In the genomic region with DNA sequence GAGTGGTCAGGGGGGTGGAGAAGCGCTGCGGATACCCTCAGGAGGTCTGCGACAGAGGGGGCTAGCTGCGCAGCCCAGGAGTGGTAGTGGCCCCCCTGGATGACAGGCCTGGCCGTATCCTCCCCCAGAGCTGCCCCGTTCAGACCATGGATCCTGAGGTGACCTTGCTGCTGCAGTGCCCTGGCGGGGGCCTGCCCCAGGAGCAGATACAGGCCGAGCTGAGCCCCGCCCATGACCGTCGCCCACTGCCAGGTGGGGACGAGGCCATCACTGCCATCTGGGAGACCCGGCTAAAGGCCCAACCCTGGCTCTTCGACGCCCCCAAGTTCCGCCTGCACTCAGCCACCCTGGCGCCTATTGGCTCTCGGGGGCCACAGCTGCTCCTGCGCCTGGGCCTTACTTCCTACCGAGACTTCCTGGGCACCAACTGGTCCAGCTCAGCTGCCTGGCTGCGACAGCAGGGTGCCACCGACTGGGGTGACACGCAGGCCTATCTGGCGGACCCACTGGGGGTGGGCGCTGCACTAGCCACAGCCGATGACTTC, we compare ENCODE assay signal across 8 cellular contexts. TPM values are rescaled to one million over a fixed set of nuclear protein-coding genes. Genes with fewer than 3 reads are reported as not detected.
DNase-seq lines count a peak whose midpoint lies in the region; ATAC-seq and TF ChIP-seq lines count a peak whose summit lies in the region.

No MANE protein-coding gene starts in this region.

- POLR2A ChIA-PET in CD4-positive, alpha-beta T cell (lab: Charles Lee) = interaction anchor here (1.0 to 6.3 kb wide), 17 partner anchors 9 to 1394 kb away, joined by 3 to 116 read pairs (median 7); a partner anchor contains a TSS
- POLR2A ChIA-PET in activated CD8-positive, alpha-beta T cell treated with anti-CD3 and anti-CD28 coated beads, Interleukin-2, amount 10 ng/mL, durations not matched to agents 7 days and 5 days (lab: Charles Lee) = interaction anchor here (0.6 to 5.9 kb wide), 14 partner anchors 10 to 130 kb away, joined by 3 to 83 read pairs (median 8); a partner anchor contains a TSS

- TF ChIP-seq CTCF in CD4-positive, alpha-beta T cell (IDR thresholded peaks at IDR 0.05) = no peak
- TF ChIP-seq CTCF in natural killer cell (IDR thresholded peaks at IDR 0.05) = no peak

- DNase-seq in CD4-positive, alpha-beta T cell = peak in 7 of 10 experiments; percentile 27 to 58 (median 44)
- peak; percentile 56 for DNase-seq in NCI-H510A (lab: John Stamatoyannopoulos, UW)
- DNase-seq in activated CD8-positive, alpha-beta T cell treated with anti-CD3 and anti-CD28 coated beads, Interleukin-2, amount 10 ng/mL, durations not matched to agents 7 days and 5 days = peak; percentile 79
- peak; percentile 71 to 75 for DNase-seq in erythroblast (lab: John Stamatoyannopoulos, UW)
- peak; percentile 54 for DNase-seq in natural killer cell

- H3K27ac ChIP-seq in CD4-positive, alpha-beta T cell (ENCODE audit: low read depth, low read length) = peak overlapping the region; percentile 77

- H3K36me3 Mint-ChIP-seq in CD4-positive, alpha-beta T cell (ENCODE audit: low read depth) = no peaks in the 10 kb centered on the region
- H3K36me3 Mint-ChIP-seq in activated CD8-positive, alpha-beta T cell treated with anti-CD3 and anti-CD28 coated beads, Interleukin-2, amount 10 ng/mL, durations not matched to agents 7 days and 5 days (ENCODE audit: low read depth) = peaks cover 28% of the 10 kb centered on the region
- no peaks in the 10 kb centered on the region for H3K36me3 Mint-ChIP-seq in natural killer cell

- peak; percentile 18 for ATAC-seq in CD4-positive, alpha-beta T cell (ENCODE audit: poor library complexity)
- ATAC-seq in GM21723 (IDR thresholded peaks at IDR 0.05; ENCODE audit: unreplicated experiment) = peak; percentile 36
- peak; percentile 50 for ATAC-seq in activated CD8-positive, alpha-beta T cell treated with anti-CD3 and anti-CD28 coated beads, Interleukin-2, amount 10 ng/mL, durations not matched to agents 7 days and 5 days
- peak; percentile 22 to 52 (median 25) for ATAC-seq in natural killer cell
- no peak for ATAC-seq in HG03457 (IDR thresholded peaks at IDR 0.05; ENCODE audit: unreplicated experiment)
- ATAC-seq in GM19452 (IDR thresholded peaks at IDR 0.05; ENCODE audit: unreplicated experiment) = no peak

- peak; percentile 40 for TF ChIP-seq POLR2A in erythroblast (IDR thresholded peaks at IDR 0.05; ENCODE audit: low read length)

- H3K27ac Mint-ChIP-seq in CD4-positive, alpha-beta T cell = peak overlapping the region; percentile 80
- peak overlapping the region; percentile 91 for H3K27ac Mint-ChIP-seq in activated CD8-positive, alpha-beta T cell treated with anti-CD3 and anti-CD28 coated beads, Interleukin-2, amount 10 ng/mL, durations not matched to agents 7 days and 5 days
- peak overlapping the region; percentile 82 to 85 for H3K27ac Mint-ChIP-seq in natural killer cell

- H3K4me1 Mint-ChIP-seq in CD4-positive, alpha-beta T cell (ENCODE audit: low read depth) = peaks cover 42% of the 10 kb centered on the region
- peaks cover 47% of the 10 kb centered on the region for H3K4me1 Mint-ChIP-seq in activated CD8-positive, alpha-beta T cell treated with anti-CD3 and anti-CD28 coated beads, Interleukin-2, amount 10 ng/mL, durations not matched to agents 7 days and 5 days (ENCODE audit: low read depth)
- H3K4me1 Mint-ChIP-seq in natural killer cell = peaks cover 24 to 52% of the 10 kb centered on the region in 2 donors

- intact Hi-C loops in CD4-positive, alpha-beta T cell (cut with DNase I, micrococcal nuclease) = loop anchor here (1.0 to 2.0 kb wide), 3 partner anchors 14 to 40 kb away; a partner anchor contains a TSS
- intact Hi-C loops in natural killer cell (cut with micrococcal nuclease) = no loop called here

- no peaks in the 10 kb centered on the region for H3K27me3 ChIP-seq in CD4-positive, alpha-beta T cell (ENCODE audit: control insufficient read depth, insufficient read depth, low read length)

- no peaks in the 10 kb centered on the region for H3K9me3 ChIP-seq in CD4-positive, alpha-beta T cell (ENCODE audit: control insufficient read depth, low read length)

- no peaks in the 10 kb centered on the region for H3K9me3 Mint-ChIP-seq in CD4-positive, alpha-beta T cell
- no peaks in the 10 kb centered on the region for H3K9me3 Mint-ChIP-seq in activated CD8-positive, alpha-beta T cell treated with anti-CD3 and anti-CD28 coated beads, Interleukin-2, amount 10 ng/mL, durations not matched to agents 7 days and 5 days (ENCODE audit: insufficient read depth)
- H3K9me3 Mint-ChIP-seq in natural killer cell = no peaks in the 10 kb centered on the region

- H3K27me3 Mint-ChIP-seq in CD4-positive, alpha-beta T cell = no peaks in the 10 kb centered on the region
- no peaks in the 10 kb centered on the region for H3K27me3 Mint-ChIP-seq in activated CD8-positive, alpha-beta T cell treated with anti-CD3 and anti-CD28 coated beads, Interleukin-2, amount 10 ng/mL, durations not matched to agents 7 days and 5 days (ENCODE audit: low read depth)
- no peaks in the 10 kb centered on the region for H3K27me3 Mint-ChIP-seq in natural killer cell (ENCODE audit: low read depth in 2 of 2)

- H3K4me3 Mint-ChIP-seq in CD4-positive, alpha-beta T cell = peak overlapping the region; percentile 97
- H3K4me3 Mint-ChIP-seq in activated CD8-positive, alpha-beta T cell treated with anti-CD3 and anti-CD28 coated beads, Interleukin-2, amount 10 ng/mL, durations not matched to agents 7 days and 5 days = peak overlapping the region; percentile 88
- peak overlapping the region; percentile 88 for H3K4me3 Mint-ChIP-seq in natural killer cell

- CTCF ChIA-PET in CD4-positive, alpha-beta T cell (lab: Charles Lee) = interaction anchor here (0.9 to 3.4 kb wide), 10 partner anchors 10 to 78 kb away, joined by 3 to 15 read pairs (median 4); a partner anchor contains a TSS
- CTCF ChIA-PET in activated CD8-positive, alpha-beta T cell treated with anti-CD3 and anti-CD28 coated beads, Interleukin-2, amount 10 ng/mL, durations not matched to agents 7 days and 5 days (lab: Charles Lee) = interaction anchor here (0.7 to 5.3 kb wide), 12 partner anchors 9 to 91 kb away, joined by 3 to 66 read pairs (median 4); a partner anchor contains a TSS

RNA-seq across cellular contexts. Expression of a gene that starts 0.5 kb away (rescaled TPM):
- total RNA-seq in CD4-positive, alpha-beta T cell = 10 to 100 TPM; 26.8 to 26.9 TPM
- 10 to 100 TPM; 86.7 to 91.6 TPM for total RNA-seq in activated CD8-positive, alpha-beta T cell treated with anti-CD3 and anti-CD28 coated beads, Interleukin-2, amount 10 ng/mL, durations not matched to agents 7 days and 5 days
- total RNA-seq in natural killer cell = 10 to 100 TPM; 59.1 to 79.1 (median 74.8) TPM

RNA-seq across cellular contexts. Expression of a gene that starts 0.6 kb away (rescaled TPM):
- total RNA-seq in CD4-positive, alpha-beta T cell = 10 to 100 TPM; 11.3 to 11.5 TPM
- 10 to 100 TPM; 37.8 to 44.8 TPM for total RNA-seq in activated CD8-positive, alpha-beta T cell treated with anti-CD3 and anti-CD28 coated beads, Interleukin-2, amount 10 ng/mL, durations not matched to agents 7 days and 5 days
- 10 to 100 TPM; 22.7 to 30.8 (median 28.5) TPM for total RNA-seq in natural killer cell

RNA-seq across cellular contexts. Expression of a gene that starts 3.8 kb away (rescaled TPM):
- total RNA-seq in CD4-positive, alpha-beta T cell = 10 to 100 TPM; 35.9 to 37.9 TPM
- total RNA-seq in activated CD8-positive, alpha-beta T cell treated with anti-CD3 and anti-CD28 coated beads, Interleukin-2, amount 10 ng/mL, durations not matched to agents 7 days and 5 days = 10 to 100 TPM; 38.0 to 41.3 TPM
- total RNA-seq in natural killer cell = 10 to 100 TPM; 45.0 to 47.0 (median 46.6) TPM

RNA-seq across cellular contexts. Expression of a gene that starts 7.8 kb away (rescaled TPM):
- 10 to 100 TPM; 39.7 to 48.7 TPM for total RNA-seq in CD4-positive, alpha-beta T cell
- total RNA-seq in activated CD8-positive, alpha-beta T cell treated with anti-CD3 and anti-CD28 coated beads, Interleukin-2, amount 10 ng/mL, durations not matched to agents 7 days and 5 days = 10 to 100 TPM; 81.5 to 87.8 TPM
- total RNA-seq in natural killer cell = 10 to 100 TPM; 30.7 to 38.7 (median 37.3) TPM

RNA-seq across cellular contexts. Expression of a gene that starts 14.3 kb away (rescaled TPM):
- total RNA-seq in CD4-positive, alpha-beta T cell = 10 to 100 TPM; 11.2 to 14.6 TPM
- total RNA-seq in activated CD8-positive, alpha-beta T cell treated with anti-CD3 and anti-CD28 coated beads, Interleukin-2, amount 10 ng/mL, durations not matched to agents 7 days and 5 days = 10 to 100 TPM; 26.9 to 33.0 TPM
- total RNA-seq in natural killer cell = 10 to 100 TPM; 26.4 to 39.3 (median 30.3) TPM

Comparison
In these comparisons a context has a peak if more than half of its experiments do, and no peak if none do; other contexts are left out.
1. ATAC-seq: peak in CD4-positive, alpha-beta T cell (single experiment), GM21723 (single experiment), activated CD8-positive, alpha-beta T cell treated with anti-CD3 and anti-CD28 coated beads, Interleukin-2, amount 10 ng/mL, durations not matched to agents 7 days and 5 days (single experiment) and natural killer cell (3 of 3); none in HG03457 (single experiment) and GM19452 (single experiment).
2. Peak in every context shown above with its lines, with median percentiles within 50 percentile points of each other: DNase-seq, H3K27ac Mint-ChIP-seq and H3K4me3 Mint-ChIP-seq.